In the genomic region with DNA sequence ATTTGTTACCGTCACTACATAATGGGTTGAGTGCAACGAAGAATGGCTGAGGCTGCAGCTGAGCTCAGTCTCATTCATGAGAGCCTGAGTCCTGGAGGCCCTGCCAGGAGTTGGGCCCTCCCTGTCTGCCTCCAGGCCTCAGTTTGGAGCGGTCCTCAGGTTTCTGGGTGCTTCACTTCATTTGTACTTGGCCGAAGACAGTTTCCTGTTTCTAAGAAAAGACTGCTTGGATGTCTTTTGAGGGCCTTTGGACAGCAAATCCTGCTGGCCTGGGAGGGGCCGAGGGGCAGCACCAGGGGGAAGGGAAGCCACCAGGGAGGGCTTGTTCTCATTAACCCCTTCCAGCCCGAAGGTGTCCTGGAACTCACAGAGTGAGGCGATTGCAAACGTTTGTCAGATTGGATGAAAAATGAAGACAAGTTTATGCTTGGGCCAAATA, we compare ENCODE assay signal across 10 cellular contexts.
A peak's percentile ranks its signal among the peaks of the same experiment; 100 is the strongest.
DNase-seq lines count a peak whose midpoint lies in the region; ATAC-seq and TF ChIP-seq lines count a peak whose summit lies in the region.
"Had no signal": no experiment of that assay in that cellular context is flagged by ENCODE, and none has a peak within 500 bp of the region (broad histone marks: within the 10 kb centered on the region; RNA-seq: fewer than 3 reads in every experiment).

No MANE protein-coding gene starts in this region.

- H3K27me3 Mint-ChIP-seq in progenitor cell of endocrine pancreas, result peaks cover 10% of the 10 kb centered on the region

- no peak overlapping the region for H3K4me3 ChIP-seq in cardiac fibroblast (replicated peaks in 1 of 2; ENCODE audit: low read depth in 2 of 2, low read length in 2 of 2)

- TF ChIP-seq CTCF in cardiac fibroblast (IDR thresholded peaks at IDR 0.05; ENCODE audit: low read depth, low read length), result no peak
- no peak for TF ChIP-seq CTCF in progenitor cell of endocrine pancreas (IDR thresholded peaks at IDR 0.05; ENCODE audit: unreplicated experiment)

- no peak overlapping the region for H3K4me3 Mint-ChIP-seq in progenitor cell of endocrine pancreas (ENCODE audit: low read depth)

- ATAC-seq in HG03354 (IDR thresholded peaks at IDR 0.05; ENCODE audit: poor library complexity, severe bottlenecking, unreplicated experiment), result no peak
- no peak for ATAC-seq in GM19324 (IDR thresholded peaks at IDR 0.05; ENCODE audit: low FRiP score, unreplicated experiment)
- no peak for ATAC-seq in HG03135 (IDR thresholded peaks at IDR 0.05; ENCODE audit: unreplicated experiment)

- peak overlapping the region; percentile 22 for H3K27ac Mint-ChIP-seq in progenitor cell of endocrine pancreas

- no peaks in the 10 kb centered on the region for H3K9me3 Mint-ChIP-seq in progenitor cell of endocrine pancreas (ENCODE audit: low read depth)

- peaks cover 8% of the 10 kb centered on the region for H3K4me1 Mint-ChIP-seq in progenitor cell of endocrine pancreas (ENCODE audit: low read depth)

- DNase-seq in Ammon's horn (ENCODE audit: low spot score) (peak; percentile 16), cardiac fibroblast (ENCODE audit: low read depth in 2 of 2) (peak; percentile 20 to 68), iris pigment epithelial cell (ENCODE audit: low read depth) (peak; percentile 31), progenitor cell of endocrine pancreas (ENCODE audit: low spot score, unreplicated experiment) (no peak), NCI-H345 treated with DMSO at 0.1 percent for 48 hours (lab: John Stamatoyannopoulos, UW; ENCODE audit: unreplicated experiment) (no peak)
- DNase-seq: NCI-H446; stimulated activated CD8-positive, alpha-beta memory T cell treated with anti-CD3 and anti-CD28 coated beads, Interleukin-4, amount 100 ng/mL, for 48 hours had no signal

- no peaks in the 10 kb centered on the region for H3K36me3 Mint-ChIP-seq in progenitor cell of endocrine pancreas (ENCODE audit: insufficient read depth)

Comparison
In these comparisons a context has a peak if more than half of its experiments do, and no peak if none do; other contexts are left out.
1. DNase-seq: peak in Ammon's horn (single experiment), cardiac fibroblast (2 of 2) and iris pigment epithelial cell (single experiment); none in progenitor cell of endocrine pancreas (single experiment) and NCI-H345 treated with DMSO at 0.1 percent for 48 hours (single experiment).